ENCODE assay signal across 1 cellular context in the genomic region with DNA sequence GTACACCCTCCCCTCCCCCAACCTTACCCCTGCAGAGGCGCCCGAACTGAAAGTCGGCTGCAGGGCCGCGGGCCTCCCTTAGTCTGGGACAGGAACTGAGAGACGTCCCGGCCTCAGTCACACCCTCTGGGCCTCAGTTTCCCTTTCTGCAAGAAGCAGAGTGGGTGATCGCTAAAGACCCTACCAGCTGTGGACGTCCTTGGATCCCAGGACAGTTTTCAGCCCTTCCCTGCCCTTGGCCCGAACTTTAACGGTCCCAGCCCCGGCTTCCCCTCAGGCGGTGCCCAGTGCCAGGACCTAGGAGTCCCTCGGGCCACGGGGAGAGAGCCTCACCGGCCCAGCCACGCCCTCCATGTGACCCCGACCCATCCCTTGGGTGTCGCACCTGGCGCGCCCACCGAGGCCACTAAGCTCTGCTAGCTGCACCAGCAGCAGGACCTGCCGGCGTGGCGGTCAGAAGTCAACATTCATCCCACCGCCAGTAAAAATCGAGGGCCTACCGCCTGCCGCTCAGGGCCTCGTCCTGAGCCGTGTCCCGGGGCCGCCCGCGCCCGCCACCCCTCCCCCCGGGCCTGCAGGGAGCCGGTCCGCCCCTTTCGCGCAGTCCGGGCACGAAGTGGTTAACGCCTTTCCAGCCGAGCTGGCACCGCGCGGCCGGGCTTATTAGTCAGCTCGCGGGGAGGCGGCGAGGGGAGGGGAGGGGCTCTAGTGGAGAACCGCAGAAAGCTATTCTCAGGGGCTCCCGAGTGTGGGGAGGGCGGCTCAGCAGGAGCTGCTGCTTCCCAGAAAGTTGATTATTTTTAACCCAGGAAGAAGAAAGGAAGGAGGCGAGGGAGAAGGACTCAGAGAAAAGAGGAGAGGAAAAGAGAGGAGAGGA.
A peak's percentile ranks its signal among the peaks of the same experiment; 100 is the strongest.
TF ChIP-seq lines count a peak whose summit lies in the region.

No MANE protein-coding gene starts in this region.

TF ChIP-seq in K562, 482 proteins besides CTCF, POLR2A, EP300 and RAD21 (continued from another document and continues in another):
- TF ChIP-seq HNRNPL (IDR thresholded peaks at IDR 0.05; ENCODE audit: low read depth, low read length) (peak; percentile 81), PTTG1 (tag; IDR thresholded peaks at IDR 0.05; ENCODE audit: low read depth) (no peak), MYC (IDR thresholded peaks at IDR 0.05; ENCODE audit: low read depth, low read length) (peak; percentile 40; the same call in 1 of the 2 replicates), MYC (CRISPR knock-in tag; IDR thresholded peaks at IDR 0.05; ENCODE audit: borderline replicate concordance, low read depth) (no peak), HEY1 (CRISPR knock-in tag; IDR thresholded peaks at IDR 0.05; ENCODE audit: borderline replicate concordance) (no peak), MYBL2 (IDR thresholded peaks at IDR 0.05; ENCODE audit: low read depth) (no peak), MYBL2 (CRISPR knock-in tag; IDR thresholded peaks at IDR 0.05; ENCODE audit: borderline replicate concordance) (no peak), MTA1 (IDR thresholded peaks at IDR 0.05; ENCODE audit: borderline replicate concordance) (peak; percentile 34; the same call in 1 of the 2 replicates), ZBED1 (IDR thresholded peaks at IDR 0.05) (0 out of 2 replicates have a peak, but pooled peaks have one; percentile 23), FOXK1 (CRISPR knock-in tag; IDR thresholded peaks at IDR 0.05; ENCODE audit: borderline replicate concordance) (0 out of 2 replicates have a peak, but pooled peaks have one; percentile 21), NUFIP1 (IDR thresholded peaks at IDR 0.05; ENCODE audit: partially characterized antibody) (no peak), POU5F1 (IDR thresholded peaks at IDR 0.05; ENCODE audit: borderline replicate concordance, low read depth, low read length, partially characterized antibody) (no peak), ERF (CRISPR knock-in tag; IDR thresholded peaks at IDR 0.05) (0 out of 2 replicates have a peak, but pooled peaks have one; percentile 15), ZNF224 (CRISPR knock-in tag; IDR thresholded peaks at IDR 0.05) (no peak), DDX20 (tag; IDR thresholded peaks at IDR 0.05; ENCODE audit: low read depth) (no peak), XRCC5 (IDR thresholded peaks at IDR 0.05; ENCODE audit: low read depth, low read length) (0 out of 2 replicates have a peak, but pooled peaks have one; percentile 37), ZNF23 (CRISPR knock-in tag; IDR thresholded peaks at IDR 0.05) (no peak), ZNF354B (CRISPR knock-in tag; IDR thresholded peaks at IDR 0.05) (no peak), POLR2AphosphoS2 (IDR thresholded peaks at IDR 0.05; ENCODE audit: low read length) (peak; percentile 26; the same call in 1 of the 2 replicates), CBFA2T3 (IDR thresholded peaks at IDR 0.05) (0 out of 2 replicates have a peak, but pooled peaks have one; percentile 4), POLR2B (IDR thresholded peaks at IDR 0.05; ENCODE audit: low read depth, partially characterized antibody) (peak; percentile 59), KLF1 (tag; IDR thresholded peaks at IDR 0.05) (0 out of 2 replicates have a peak, but pooled peaks have one; percentile 25), ZNF785 (CRISPR knock-in tag; IDR thresholded peaks at IDR 0.05) (no peak), ZNF12 (CRISPR knock-in tag; IDR thresholded peaks at IDR 0.05) (peak; percentile 61; the same call in 1 of the 2 replicates), ZNF76 (CRISPR knock-in tag; IDR thresholded peaks at IDR 0.05; ENCODE audit: borderline replicate concordance) (no peak), HMG20B (CRISPR knock-in tag; IDR thresholded peaks at IDR 0.05) (no peak), PRPF4 (IDR thresholded peaks at IDR 0.05; ENCODE audit: insufficient read depth, low read depth, low read length, poor library complexity, severe bottlenecking) (peak; percentile 33), MAZ (CRISPR knock-in tag; conservative IDR thresholded peaks at IDR 0.05 in 1 of 2, IDR thresholded peaks at IDR 0.05 in 1 of 2) (peak; percentile 42 to 65; a peak in 2 of 4 replicates), BACH1 (tag; IDR thresholded peaks at IDR 0.05) (0 out of 2 replicates have a peak, but pooled peaks have one; percentile 13), DMBX1 (CRISPR knock-in tag; IDR thresholded peaks at IDR 0.05; ENCODE audit: borderline replicate concordance) (no peak), MEF2A (IDR thresholded peaks at IDR 0.05; ENCODE audit: control insufficient read depth, low read depth, low read length) (0 out of 2 replicates have a peak, but pooled peaks have one; percentile 10), ZNF197 (CRISPR knock-in tag; IDR thresholded peaks at IDR 0.05; ENCODE audit: low read depth) (no peak), NBN (IDR thresholded peaks at IDR 0.05; ENCODE audit: low read depth) (no peak), ZNF584 (CRISPR knock-in tag; IDR thresholded peaks at IDR 0.05; ENCODE audit: low read depth) (no peak), XRCC4 (IDR thresholded peaks at IDR 0.05; ENCODE audit: extremely low read depth, insufficient read depth, insufficient read length) (no peak), RNF2 (IDR thresholded peaks at IDR 0.05) (peak; percentile 49; the same call in 1 of the 2 replicates)
- TF ChIP-seq, protein P1, sequence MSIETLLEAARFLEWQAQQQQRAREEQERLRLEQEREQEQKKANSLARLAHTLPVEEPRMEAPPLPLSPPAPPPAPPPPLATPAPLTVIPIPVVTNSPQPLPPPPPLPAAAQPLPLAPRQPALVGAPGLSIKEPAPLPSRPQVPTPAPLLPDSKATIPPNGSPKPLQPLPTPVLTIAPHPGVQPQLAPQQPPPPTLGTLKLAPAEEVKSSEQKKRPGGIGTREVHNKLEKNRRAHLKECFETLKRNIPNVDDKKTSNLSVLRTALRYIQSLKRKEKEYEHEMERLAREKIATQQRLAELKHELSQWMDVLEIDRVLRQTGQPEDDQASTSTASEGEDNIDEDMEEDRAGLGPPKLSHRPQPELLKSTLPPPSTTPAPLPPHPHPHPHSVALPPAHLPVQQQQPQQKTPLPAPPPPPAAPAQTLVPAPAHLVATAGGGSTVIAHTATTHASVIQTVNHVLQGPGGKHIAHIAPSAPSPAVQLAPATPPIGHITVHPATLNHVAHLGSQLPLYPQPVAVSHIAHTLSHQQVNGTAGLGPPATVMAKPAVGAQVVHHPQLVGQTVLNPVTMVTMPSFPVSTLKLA (conservative IDR thresholded peaks at IDR 0.05): no peak
- TF ChIP-seq, protein P2, sequence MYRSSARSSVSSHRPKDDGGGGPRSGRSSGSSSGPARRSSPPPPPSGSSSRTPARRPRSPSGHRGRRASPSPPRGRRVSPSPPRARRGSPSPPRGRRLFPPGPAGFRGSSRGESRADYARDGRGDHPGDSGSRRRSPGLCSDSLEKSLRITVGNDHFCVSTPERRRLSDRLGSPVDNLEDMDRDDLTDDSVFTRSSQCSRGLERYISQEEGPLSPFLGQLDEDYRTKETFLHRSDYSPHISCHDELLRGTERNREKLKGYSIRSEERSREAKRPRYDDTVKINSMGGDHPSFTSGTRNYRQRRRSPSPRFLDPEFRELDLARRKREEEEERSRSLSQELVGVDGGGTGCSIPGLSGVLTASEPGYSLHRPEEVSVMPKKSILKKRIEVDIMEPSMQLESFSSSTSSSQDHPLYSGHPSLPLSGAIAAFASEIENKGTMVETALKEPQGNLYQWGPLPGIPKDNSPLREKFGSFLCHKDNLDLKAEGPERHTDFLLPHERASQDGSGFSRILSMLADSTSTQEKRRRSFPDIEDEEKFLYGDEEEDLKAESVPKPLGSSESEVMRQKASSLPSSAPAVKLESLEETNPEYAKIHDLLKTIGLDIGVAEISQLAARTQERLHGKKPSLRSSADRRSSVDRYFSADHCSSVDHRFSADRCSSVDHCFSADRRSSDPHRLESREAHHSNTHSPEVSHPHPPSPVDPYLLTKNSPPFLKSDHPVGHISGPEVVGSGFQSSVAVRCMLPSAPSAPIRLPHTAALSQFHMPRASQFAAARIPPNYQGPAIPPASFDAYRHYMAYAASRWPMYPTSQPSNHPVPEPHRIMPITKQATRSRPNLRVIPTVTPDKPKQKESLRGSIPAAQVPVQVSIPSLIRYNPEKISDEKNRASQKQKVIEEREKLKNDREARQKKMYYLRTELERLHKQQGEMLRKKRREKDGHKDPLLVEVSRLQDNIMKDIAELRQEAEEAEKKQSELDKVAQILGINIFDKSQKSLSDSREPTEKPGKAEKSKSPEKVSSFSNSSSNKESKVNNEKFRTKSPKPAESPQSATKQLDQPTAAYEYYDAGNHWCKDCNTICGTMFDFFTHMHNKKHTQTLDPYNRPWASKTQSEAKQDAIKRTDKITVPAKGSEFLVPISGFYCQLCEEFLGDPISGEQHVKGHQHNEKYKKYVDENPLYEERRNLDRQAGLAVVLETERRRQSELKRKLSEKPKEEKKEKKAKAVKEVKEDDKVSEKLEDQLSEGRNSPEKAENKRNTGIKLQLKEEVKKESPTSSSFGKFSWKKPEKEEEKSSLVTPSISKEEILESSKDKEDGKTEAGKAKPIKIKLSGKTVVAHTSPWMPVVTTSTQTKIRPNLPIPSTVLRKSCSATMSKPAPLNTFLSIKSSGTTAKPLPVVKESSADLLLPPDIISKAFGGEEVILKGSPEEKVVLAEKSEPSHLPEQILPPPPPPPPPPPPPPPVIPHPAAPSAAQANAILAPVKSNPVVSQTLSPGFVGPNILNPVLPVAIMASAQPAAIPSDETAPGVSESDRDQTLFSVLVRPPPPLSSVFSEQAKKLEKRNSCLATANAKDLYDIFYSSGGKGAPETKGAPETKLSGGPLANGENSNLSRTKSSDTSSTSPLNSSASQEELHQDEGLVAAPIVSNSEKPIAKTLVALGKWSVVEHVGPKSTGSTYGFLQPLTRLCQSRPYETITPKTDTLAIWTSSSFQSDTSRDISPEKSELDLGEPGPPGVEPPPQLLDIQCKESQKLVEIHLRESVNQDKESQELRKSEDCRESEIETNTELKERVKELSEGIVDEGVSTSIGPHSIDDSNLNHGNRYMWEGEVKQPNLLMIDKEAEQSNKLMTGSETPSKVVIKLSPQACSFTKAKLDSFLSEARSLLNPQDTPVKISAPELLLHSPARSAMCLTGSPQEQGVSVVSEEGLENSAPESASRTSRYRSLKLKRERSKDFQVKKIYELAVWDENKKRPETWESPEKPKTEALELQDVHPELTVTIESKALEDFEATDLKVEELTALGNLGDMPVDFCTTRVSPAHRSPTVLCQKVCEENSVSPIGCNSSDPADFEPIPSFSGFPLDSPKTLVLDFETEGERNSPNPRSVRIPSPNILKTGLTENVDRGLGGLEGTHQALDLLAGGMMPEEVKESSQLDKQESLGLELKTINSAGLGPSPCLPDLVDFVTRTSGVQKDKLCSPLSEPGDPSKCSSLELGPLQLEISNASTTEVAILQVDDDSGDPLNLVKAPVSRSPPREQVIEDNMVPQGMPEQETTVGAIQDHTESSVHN (IDR thresholded peaks at IDR 0.05; ENCODE audit: borderline replicate concordance in 1 of 2, low read depth in 1 of 2): no peak
- TF ChIP-seq, protein P3, sequence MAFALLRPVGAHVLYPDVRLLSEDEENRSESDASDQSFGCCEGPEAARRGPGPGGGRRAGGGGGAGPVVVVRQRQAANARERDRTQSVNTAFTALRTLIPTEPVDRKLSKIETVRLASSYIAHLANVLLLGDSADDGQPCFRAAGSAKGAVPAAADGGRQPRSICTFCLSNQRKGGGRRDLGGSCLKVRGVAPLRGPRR (CRISPR knock-in tag; IDR thresholded peaks at IDR 0.05): no peak
- TF ChIP-seq, protein P4, sequence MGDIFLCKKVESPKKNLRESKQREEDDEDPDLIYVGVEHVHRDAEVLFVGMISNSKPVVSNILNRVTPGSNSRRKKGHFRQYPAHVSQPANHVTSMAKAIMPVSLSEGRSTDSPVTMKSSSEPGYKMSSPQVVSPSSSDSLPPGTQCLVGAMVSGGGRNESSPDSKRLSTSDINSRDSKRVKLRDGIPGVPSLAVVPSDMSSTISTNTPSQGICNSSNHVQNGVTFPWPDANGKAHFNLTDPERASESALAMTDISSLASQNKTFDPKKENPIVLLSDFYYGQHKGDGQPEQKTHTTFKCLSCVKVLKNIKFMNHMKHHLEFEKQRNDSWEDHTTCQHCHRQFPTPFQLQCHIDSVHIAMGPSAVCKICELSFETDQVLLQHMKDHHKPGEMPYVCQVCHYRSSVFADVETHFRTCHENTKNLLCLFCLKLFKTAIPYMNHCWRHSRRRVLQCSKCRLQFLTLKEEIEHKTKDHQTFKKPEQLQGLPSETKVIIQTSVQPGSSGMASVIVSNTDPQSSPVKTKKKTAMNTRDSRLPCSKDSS (IDR thresholded peaks at IDR 0.05; ENCODE audit: low read depth, partially characterized antibody): no peak
- TF ChIP-seq, protein P5, sequence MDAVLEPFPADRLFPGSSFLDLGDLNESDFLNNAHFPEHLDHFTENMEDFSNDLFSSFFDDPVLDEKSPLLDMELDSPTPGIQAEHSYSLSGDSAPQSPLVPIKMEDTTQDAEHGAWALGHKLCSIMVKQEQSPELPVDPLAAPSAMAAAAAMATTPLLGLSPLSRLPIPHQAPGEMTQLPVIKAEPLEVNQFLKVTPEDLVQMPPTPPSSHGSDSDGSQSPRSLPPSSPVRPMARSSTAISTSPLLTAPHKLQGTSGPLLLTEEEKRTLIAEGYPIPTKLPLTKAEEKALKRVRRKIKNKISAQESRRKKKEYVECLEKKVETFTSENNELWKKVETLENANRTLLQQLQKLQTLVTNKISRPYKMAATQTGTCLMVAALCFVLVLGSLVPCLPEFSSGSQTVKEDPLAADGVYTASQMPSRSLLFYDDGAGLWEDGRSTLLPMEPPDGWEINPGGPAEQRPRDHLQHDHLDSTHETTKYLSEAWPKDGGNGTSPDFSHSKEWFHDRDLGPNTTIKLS (IDR thresholded peaks at IDR 0.05; ENCODE audit: borderline replicate concordance, low read depth): peak; percentile 67; the same call in 1 of the 2 replicates
- TF ChIP-seq, protein P6, sequence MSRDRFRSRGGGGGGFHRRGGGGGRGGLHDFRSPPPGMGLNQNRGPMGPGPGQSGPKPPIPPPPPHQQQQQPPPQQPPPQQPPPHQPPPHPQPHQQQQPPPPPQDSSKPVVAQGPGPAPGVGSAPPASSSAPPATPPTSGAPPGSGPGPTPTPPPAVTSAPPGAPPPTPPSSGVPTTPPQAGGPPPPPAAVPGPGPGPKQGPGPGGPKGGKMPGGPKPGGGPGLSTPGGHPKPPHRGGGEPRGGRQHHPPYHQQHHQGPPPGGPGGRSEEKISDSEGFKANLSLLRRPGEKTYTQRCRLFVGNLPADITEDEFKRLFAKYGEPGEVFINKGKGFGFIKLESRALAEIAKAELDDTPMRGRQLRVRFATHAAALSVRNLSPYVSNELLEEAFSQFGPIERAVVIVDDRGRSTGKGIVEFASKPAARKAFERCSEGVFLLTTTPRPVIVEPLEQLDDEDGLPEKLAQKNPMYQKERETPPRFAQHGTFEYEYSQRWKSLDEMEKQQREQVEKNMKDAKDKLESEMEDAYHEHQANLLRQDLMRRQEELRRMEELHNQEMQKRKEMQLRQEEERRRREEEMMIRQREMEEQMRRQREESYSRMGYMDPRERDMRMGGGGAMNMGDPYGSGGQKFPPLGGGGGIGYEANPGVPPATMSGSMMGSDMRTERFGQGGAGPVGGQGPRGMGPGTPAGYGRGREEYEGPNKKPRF (IDR thresholded peaks at IDR 0.05; ENCODE audit: low read depth, low read length): no peak
- TF ChIP-seq, protein P7, sequence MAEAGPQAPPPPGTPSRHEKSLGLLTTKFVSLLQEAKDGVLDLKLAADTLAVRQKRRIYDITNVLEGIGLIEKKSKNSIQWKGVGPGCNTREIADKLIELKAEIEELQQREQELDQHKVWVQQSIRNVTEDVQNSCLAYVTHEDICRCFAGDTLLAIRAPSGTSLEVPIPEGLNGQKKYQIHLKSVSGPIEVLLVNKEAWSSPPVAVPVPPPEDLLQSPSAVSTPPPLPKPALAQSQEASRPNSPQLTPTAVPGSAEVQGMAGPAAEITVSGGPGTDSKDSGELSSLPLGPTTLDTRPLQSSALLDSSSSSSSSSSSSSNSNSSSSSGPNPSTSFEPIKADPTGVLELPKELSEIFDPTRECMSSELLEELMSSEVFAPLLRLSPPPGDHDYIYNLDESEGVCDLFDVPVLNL (CRISPR knock-in tag; IDR thresholded peaks at IDR 0.05; ENCODE audit: low read depth): peak; percentile 64; the same call in 1 of the 2 replicates
